1 cellular context compared by ENCODE assay signal in the genomic region with DNA sequence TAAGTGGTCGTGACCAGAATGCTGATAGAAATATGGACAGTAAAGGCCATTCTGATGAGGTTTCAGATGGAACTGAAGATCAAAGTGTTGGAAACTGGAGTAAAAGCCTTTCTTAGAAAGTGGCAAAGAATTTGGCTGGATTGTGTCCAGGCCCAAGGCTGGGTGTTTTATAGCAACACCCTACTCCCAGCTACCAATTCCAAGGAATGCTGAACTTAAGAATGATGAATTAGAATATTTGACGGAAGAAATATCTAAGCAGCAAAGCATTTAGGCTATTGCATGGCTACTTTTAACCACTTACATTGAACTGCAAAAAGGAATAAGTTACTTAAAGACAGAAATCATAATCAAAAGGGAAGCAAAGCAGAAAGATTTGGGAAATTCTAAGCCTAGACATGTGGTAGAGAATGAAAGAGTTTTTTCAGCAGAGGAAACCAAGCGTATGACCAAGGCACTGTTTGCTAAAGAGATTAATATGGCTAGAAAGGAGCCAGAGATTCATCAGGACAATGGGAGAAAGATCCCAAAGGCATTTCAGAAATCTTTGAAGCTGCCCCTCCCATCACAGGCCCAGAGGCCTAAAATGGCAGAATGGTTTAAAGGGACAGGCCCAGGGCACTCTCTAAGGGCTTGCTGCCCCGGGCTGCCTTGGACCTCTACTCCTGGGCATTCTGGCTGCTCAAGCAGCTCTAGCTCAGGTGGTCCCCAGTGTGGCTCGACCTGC.
A peak's percentile ranks its signal among the peaks of the same experiment; 100 is the strongest.
TF ChIP-seq lines count a peak whose summit lies in the region.

No MANE protein-coding gene starts in this region.

TF ChIP-seq in HepG2, 621 proteins besides CTCF, POLR2A, EP300 and RAD21:
- TF ChIP-seq SOX6 (IDR thresholded peaks at IDR 0.05) (no peak), SOX6 (CRISPR knock-in tag; IDR thresholded peaks at IDR 0.05) (peak; percentile 46; the same call in 1 of the 2 replicates), SNRNP70 (IDR thresholded peaks at IDR 0.05; ENCODE audit: low read depth, low read length) (no peak), SP5 (CRISPR knock-in tag; IDR thresholded peaks at IDR 0.05; ENCODE audit: borderline replicate concordance, low read depth) (peak; percentile 37; the same call in 1 of the 2 replicates), FOXA1 (IDR thresholded peaks at IDR 0.05) (no peak), FOXA1 (CRISPR knock-in tag; IDR thresholded peaks at IDR 0.05) (0 out of 2 replicates have a peak, but pooled peaks have one; percentile 33), SOX5 (CRISPR knock-in tag; IDR thresholded peaks at IDR 0.05; ENCODE audit: borderline replicate concordance) (peak; percentile 82; the same call in 1 of the 2 replicates), SOX13 (IDR thresholded peaks at IDR 0.05) (0 out of 2 replicates have a peak, but pooled peaks have one; percentile 47), SOX13 (CRISPR knock-in tag; conservative IDR thresholded peaks at IDR 0.05 in 1 of 2, IDR thresholded peaks at IDR 0.05 in 1 of 2) (peak in 1 of 2 experiments; percentile 95; a peak in 2 of 4 replicates), BRCA1 (CRISPR knock-in tag; IDR thresholded peaks at IDR 0.05) (no peak)
- TF ChIP-seq, protein P1, sequence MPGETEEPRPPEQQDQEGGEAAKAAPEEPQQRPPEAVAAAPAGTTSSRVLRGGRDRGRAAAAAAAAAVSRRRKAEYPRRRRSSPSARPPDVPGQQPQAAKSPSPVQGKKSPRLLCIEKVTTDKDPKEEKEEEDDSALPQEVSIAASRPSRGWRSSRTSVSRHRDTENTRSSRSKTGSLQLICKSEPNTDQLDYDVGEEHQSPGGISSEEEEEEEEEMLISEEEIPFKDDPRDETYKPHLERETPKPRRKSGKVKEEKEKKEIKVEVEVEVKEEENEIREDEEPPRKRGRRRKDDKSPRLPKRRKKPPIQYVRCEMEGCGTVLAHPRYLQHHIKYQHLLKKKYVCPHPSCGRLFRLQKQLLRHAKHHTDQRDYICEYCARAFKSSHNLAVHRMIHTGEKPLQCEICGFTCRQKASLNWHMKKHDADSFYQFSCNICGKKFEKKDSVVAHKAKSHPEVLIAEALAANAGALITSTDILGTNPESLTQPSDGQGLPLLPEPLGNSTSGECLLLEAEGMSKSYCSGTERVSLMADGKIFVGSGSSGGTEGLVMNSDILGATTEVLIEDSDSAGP (CRISPR knock-in tag; IDR thresholded peaks at IDR 0.05; ENCODE audit: borderline replicate concordance): peak; percentile 98
